Comparison of ENCODE assay signal across 14 cellular contexts in genomic region chrX:16579517-16579916, GRCh38.
DNase-seq lines count a peak whose midpoint lies in the region; TF ChIP-seq lines count a peak whose summit lies in the region.
"Had no signal": no experiment of that assay in that cellular context is flagged by ENCODE, and none has a peak within 500 bp of the region (broad histone marks: within the 10 kb centered on the region; RNA-seq: fewer than 3 reads in every experiment).

No MANE protein-coding gene starts in this region.

- no peak overlapping the region for H3K4me3 Mint-ChIP-seq in progenitor cell of endocrine pancreas (ENCODE audit: low read depth)
- H3K4me3 Mint-ChIP-seq: CD14-positive monocyte had no signal

- H3K27ac Mint-ChIP-seq in progenitor cell of endocrine pancreas = peak overlapping the region; percentile 92
- H3K27ac Mint-ChIP-seq: CD14-positive monocyte had no signal

- peaks cover 16% of the 10 kb centered on the region for H3K9me3 ChIP-seq in hepatocyte (ENCODE audit: low read depth)

- TF ChIP-seq CTCF in hepatocyte (IDR thresholded peaks at IDR 0.05; ENCODE audit: poor library complexity) (no peak), progenitor cell of endocrine pancreas (IDR thresholded peaks at IDR 0.05; ENCODE audit: unreplicated experiment) (no peak)

- no peaks in the 10 kb centered on the region for H3K79me2 ChIP-seq in hepatocyte

- H2AFZ ChIP-seq in hepatocyte = peak overlapping the region; percentile 58

- no peaks in the 10 kb centered on the region for H3K27me3 Mint-ChIP-seq in progenitor cell of endocrine pancreas

- H3K4me3 ChIP-seq in H7 (ENCODE audit: insufficient read depth, low read depth, low read length) (peak overlapping the region; percentile 54; the same call in 1 of the 2 replicates), hepatocyte (peak overlapping the region; percentile 10)
- H3K4me3 ChIP-seq: GM12878 had no signal

- in situ Hi-C loops in KBM-7 (cut with MboI; ENCODE audit: low pct_unique_long_range_greater_than_20kb, low sequenced_read_pairs) = no loop called here

- H3K4me1 Mint-ChIP-seq in progenitor cell of endocrine pancreas (ENCODE audit: low read depth) = peaks cover 29% of the 10 kb centered on the region
- H3K4me1 Mint-ChIP-seq: CD14-positive monocyte had no signal

- 21% methylated on average over 3 of the region's 3 CpGs for WGBS in hepatocyte (ENCODE audit: low lambda C conversion rate, missing lambda C conversion rate)

- peaks cover 33% of the 10 kb centered on the region for H3K36me3 Mint-ChIP-seq in progenitor cell of endocrine pancreas (ENCODE audit: insufficient read depth)
- H3K36me3 Mint-ChIP-seq: CD14-positive monocyte had no signal

- H3K27ac ChIP-seq in hepatocyte = peak overlapping the region; percentile 79

- H3K9me2 ChIP-seq in hepatocyte (replicated peaks; ENCODE audit: insufficient read depth) = no peaks in the 10 kb centered on the region

- H3K4me2 ChIP-seq in hepatocyte = peak overlapping the region; percentile 70

- peaks cover 18% of the 10 kb centered on the region for H3K4me1 ChIP-seq in hepatocyte (ENCODE audit: insufficient read depth)

- H3K36me3 ChIP-seq in H7 (replicated peaks; ENCODE audit: control insufficient read depth, insufficient read depth, low read length) = peaks cover 19% of the 10 kb centered on the region
- H3K36me3 ChIP-seq in hepatocyte (replicated peaks; ENCODE audit: insufficient read depth, low read depth) = no peaks in the 10 kb centered on the region

- DNase-seq in H7 (no peak), LoVo (ENCODE audit: low spot score) (peak; percentile 1), hepatocyte (ENCODE audit: low spot score) (no peak), progenitor cell of endocrine pancreas (ENCODE audit: low spot score, unreplicated experiment) (no peak), germinal center (ENCODE audit: low spot score) (no peak), KBM-7 (no peak), globus pallidus (ENCODE audit: low spot score) (no peak)
- DNase-seq in stimulated activated CD4-positive, alpha-beta T cell treated with anti-CD3 and anti-CD28 coated beads, Interleukin-4, amount 100 ng/mL, for 1 hour = no peak
- DNase-seq: DMS53, NCI-H1092 treated with DMSO at 0.1 percent for 48 hours, NCI-H1694, NCI-H69 had no signal

- peaks cover 21% of the 10 kb centered on the region for H3K9me3 Mint-ChIP-seq in progenitor cell of endocrine pancreas (ENCODE audit: low read depth)

- H3K27me3 ChIP-seq in H7 (ENCODE audit: control insufficient read depth, insufficient read depth, low read length) (no peaks in the 10 kb centered on the region), hepatocyte (no peaks in the 10 kb centered on the region)

- H4K20me1 ChIP-seq in hepatocyte (ENCODE audit: insufficient read depth, poor library complexity, severe bottlenecking) = no peaks in the 10 kb centered on the region
